In genomic region chr12:27627123-27627835, GRCh38 we compare ENCODE assay signal across 9 cellular contexts.
DNase-seq lines count a peak whose midpoint lies in the region; ATAC-seq and TF ChIP-seq lines count a peak whose summit lies in the region.
"Had no signal": no experiment of that assay in that cellular context is flagged by ENCODE, and none has a peak within 500 bp of the region (broad histone marks: within the 10 kb centered on the region; RNA-seq: fewer than 3 reads in every experiment).

No MANE protein-coding gene starts in this region.

- ATAC-seq in GM18867 (IDR thresholded peaks at IDR 0.05; ENCODE audit: unreplicated experiment) (peak; percentile 64), gastrocnemius medialis (peak; percentile 52 to 64), HG02840 (IDR thresholded peaks at IDR 0.05; ENCODE audit: low FRiP score, unreplicated experiment) (no peak)

- H3K9me3 Mint-ChIP-seq in chondrocyte (ENCODE audit: low read depth), result no peaks in the 10 kb centered on the region
- H3K9me3 Mint-ChIP-seq: neural progenitor cell had no signal

- TF ChIP-seq CTCF in chondrocyte (IDR thresholded peaks at IDR 0.05), result peak; percentile 26
- TF ChIP-seq CTCF in gastrocnemius medialis (IDR thresholded peaks at IDR 0.05 in 4 of 5, conservative IDR thresholded peaks at IDR 0.05 in 1 of 5), result no peak

- no peaks in the 10 kb centered on the region for H3K27me3 Mint-ChIP-seq in chondrocyte (ENCODE audit: low read depth)

- no peak for TF ChIP-seq POLR2A in gastrocnemius medialis (IDR thresholded peaks at IDR 0.05)

- H3K4me1 ChIP-seq in gastrocnemius medialis, result peaks cover 4 to 5% of the 10 kb centered on the region in 2 donors
- H3K4me1 ChIP-seq: neural progenitor cell had no signal

- peak overlapping the region; percentile 96 for H3K27ac Mint-ChIP-seq in chondrocyte (ENCODE audit: unreplicated experiment)
- H3K27ac Mint-ChIP-seq: neural progenitor cell had no signal

- H3K4me3 ChIP-seq in gastrocnemius medialis, result no peak overlapping the region
- H3K4me3 ChIP-seq: neural progenitor cell had no signal

- peak overlapping the region; percentile 54 for H3K4me3 Mint-ChIP-seq in chondrocyte (ENCODE audit: unreplicated experiment)
- H3K4me3 Mint-ChIP-seq: neural progenitor cell had no signal

- in situ Hi-C loops in gastrocnemius medialis (cut with MboI; ENCODE audit: low sequenced_read_pairs in 4 of 4), result no loop called here

- no peaks in the 10 kb centered on the region for H3K36me3 ChIP-seq in gastrocnemius medialis
- H3K36me3 ChIP-seq: neural progenitor cell had no signal

- no peaks in the 10 kb centered on the region for H3K9me3 ChIP-seq in gastrocnemius medialis

- DNase-seq in HS-5 (ENCODE audit: low read depth) (peak; percentile 77), chondrocyte (ENCODE audit: low spot score) (no peak), gastrocnemius medialis (no peak), midbrain (lab: John Stamatoyannopoulos, UW) (no peak), OCI-M2 (lab: John Stamatoyannopoulos, UW; ENCODE audit: unreplicated experiment) (no peak)
- DNase-seq in activated effector memory CD4-positive, alpha-beta T cell treated with anti-CD3 and anti-CD28 coated beads, Interleukin-2, amount 50 U/mL, for 16 hours, result no peak

- H3K27me3 ChIP-seq in gastrocnemius medialis, result no peaks in the 10 kb centered on the region
- H3K27me3 ChIP-seq: neural progenitor cell had no signal

- H3K36me3 Mint-ChIP-seq in chondrocyte (ENCODE audit: low read depth), result no peaks in the 10 kb centered on the region
- H3K36me3 Mint-ChIP-seq: neural progenitor cell had no signal

- H3K4me1 Mint-ChIP-seq in chondrocyte (ENCODE audit: low read depth), result peaks cover 71% of the 10 kb centered on the region

- intact Hi-C loops in gastrocnemius medialis (cut with DNase I; ENCODE audit: low total_unique reads), result no loop called here

- H3K27ac ChIP-seq in gastrocnemius medialis, result peak overlapping the region; percentile 12 to 55 (median 32)
- H3K27ac ChIP-seq: neural progenitor cell had no signal
